1 cellular context compared by ENCODE assay signal in genomic region chr10:112716924-112717348, GRCh38.
TF ChIP-seq lines count a peak whose summit lies in the region.

No MANE protein-coding gene starts in this region.

TF ChIP-seq in HepG2, 621 proteins besides CTCF, POLR2A, EP300 and RAD21 (continued from another document and continues in another):
- no peak for TF ChIP-seq DZIP1 (CRISPR knock-in tag; IDR thresholded peaks at IDR 0.05)
- peak; percentile 73; the same call in 1 of the 2 replicates for TF ChIP-seq FOXO1 (CRISPR knock-in tag; IDR thresholded peaks at IDR 0.05)
- no peak for TF ChIP-seq ZNF629 (CRISPR knock-in tag; conservative IDR thresholded peaks at IDR 0.05)
- no peak for TF ChIP-seq RBM22 (optimal IDR thresholded peaks at IDR 0.05; ENCODE audit: low read length)
- no peak; a peak in 1 of 4 replicates for TF ChIP-seq KLF16 (CRISPR knock-in tag; IDR thresholded peaks at IDR 0.05)
- TF ChIP-seq TIGD3 (CRISPR knock-in tag; IDR thresholded peaks at IDR 0.05; ENCODE audit: borderline replicate concordance): no peak
- no peak for TF ChIP-seq ARID4A (CRISPR knock-in tag; IDR thresholded peaks at IDR 0.05; ENCODE audit: borderline replicate concordance)
- TF ChIP-seq PRDM4 (CRISPR knock-in tag; IDR thresholded peaks at IDR 0.05; ENCODE audit: borderline replicate concordance): no peak
- TF ChIP-seq TFDP2 (CRISPR knock-in tag; IDR thresholded peaks at IDR 0.05): no peak
- TF ChIP-seq FOXC1 (CRISPR knock-in tag; IDR thresholded peaks at IDR 0.05; ENCODE audit: borderline replicate concordance): no peak
- no peak for TF ChIP-seq NFE2 (CRISPR knock-in tag; IDR thresholded peaks at IDR 0.05)
- TF ChIP-seq TEAD2 (CRISPR knock-in tag; IDR thresholded peaks at IDR 0.05): no peak
- TF ChIP-seq FOXP4 (CRISPR knock-in tag; IDR thresholded peaks at IDR 0.05): peak; percentile 84
- TF ChIP-seq CBX2 (IDR thresholded peaks at IDR 0.05; ENCODE audit: low read depth, low read length): no peak
- TF ChIP-seq CBX2 (CRISPR knock-in tag; IDR thresholded peaks at IDR 0.05; ENCODE audit: low read depth): no peak
- no peak for TF ChIP-seq ZNF782 (CRISPR knock-in tag; IDR thresholded peaks at IDR 0.05; ENCODE audit: borderline replicate concordance)
- TF ChIP-seq ZNF234 (CRISPR knock-in tag; conservative IDR thresholded peaks at IDR 0.05): no peak
- no peak for TF ChIP-seq DBP (CRISPR knock-in tag; IDR thresholded peaks at IDR 0.05; ENCODE audit: not compliant biosample characterization)
- TF ChIP-seq ZNF720 (CRISPR knock-in tag; IDR thresholded peaks at IDR 0.05): no peak
- TF ChIP-seq HMGA1 (CRISPR knock-in tag; conservative IDR thresholded peaks at IDR 0.05): no peak
- no peak for TF ChIP-seq ZNF567 (CRISPR knock-in tag; IDR thresholded peaks at IDR 0.05; ENCODE audit: borderline replicate concordance)
- TF ChIP-seq ZNF772 (CRISPR knock-in tag; IDR thresholded peaks at IDR 0.05): no peak; the same call in 1 of the 2 replicates
- no peak for TF ChIP-seq ZC3H4 (CRISPR knock-in tag; IDR thresholded peaks at IDR 0.05; ENCODE audit: borderline replicate concordance)
- no peak for TF ChIP-seq CREB3 (CRISPR knock-in tag; IDR thresholded peaks at IDR 0.05)
- no peak for TF ChIP-seq ZNF740 (CRISPR knock-in tag; IDR thresholded peaks at IDR 0.05)
- no peak for TF ChIP-seq ZNF766 (CRISPR knock-in tag; IDR thresholded peaks at IDR 0.05; ENCODE audit: borderline replicate concordance)
- no peak for TF ChIP-seq ZNF816 (CRISPR knock-in tag; IDR thresholded peaks at IDR 0.05; ENCODE audit: borderline replicate concordance)
- no peak for TF ChIP-seq ZFP62 (CRISPR knock-in tag; IDR thresholded peaks at IDR 0.05)
- TF ChIP-seq SIX4 (CRISPR knock-in tag; IDR thresholded peaks at IDR 0.05): no peak
- no peak for TF ChIP-seq NONO (IDR thresholded peaks at IDR 0.05)
- no peak for TF ChIP-seq NONO (CRISPR knock-in tag; conservative IDR thresholded peaks at IDR 0.05)
- TF ChIP-seq ATF6 (CRISPR knock-in tag; conservative IDR thresholded peaks at IDR 0.05): no peak
- TF ChIP-seq HMGXB3 (CRISPR knock-in tag; IDR thresholded peaks at IDR 0.05; ENCODE audit: borderline replicate concordance): 0 out of 2 replicates have a peak, but pooled peaks have one; percentile 35
- no peak for TF ChIP-seq SIN3A (IDR thresholded peaks at IDR 0.05; ENCODE audit: borderline replicate concordance, low read depth, low read length)
- no peak for TF ChIP-seq ZNF724P (CRISPR knock-in tag; IDR thresholded peaks at IDR 0.05; ENCODE audit: borderline replicate concordance)
